8 cellular contexts compared by ENCODE assay signal in genomic region chr17:19447085-19447583, GRCh38. TPM values are rescaled to one million over a fixed set of nuclear protein-coding genes. Genes with fewer than 3 reads are reported as not detected.
A peak's percentile ranks its signal among the peaks of the same experiment; 100 is the strongest.
DNase-seq lines count a peak whose midpoint lies in the region; ATAC-seq and TF ChIP-seq lines count a peak whose summit lies in the region.

No MANE protein-coding gene starts in this region.

- peaks cover 4% of the 10 kb centered on the region for H3K9me3 Mint-ChIP-seq in activated CD4-positive, alpha-beta T cell treated with anti-CD3 and anti-CD28 coated beads for 36 hours (ENCODE audit: low read depth)

- peaks cover 9% of the 10 kb centered on the region for H3K27me3 Mint-ChIP-seq in activated CD4-positive, alpha-beta T cell treated with anti-CD3 and anti-CD28 coated beads for 36 hours

- H3K4me3 Mint-ChIP-seq in activated CD4-positive, alpha-beta T cell treated with anti-CD3 and anti-CD28 coated beads for 36 hours, result no peak overlapping the region

- no peak for TF ChIP-seq POLR2A in GM18505 (IDR thresholded peaks at IDR 0.05; ENCODE audit: borderline replicate concordance, extremely low read depth, insufficient read depth, insufficient read length)

- no peak overlapping the region for H3K27ac Mint-ChIP-seq in activated CD4-positive, alpha-beta T cell treated with anti-CD3 and anti-CD28 coated beads for 36 hours

- POLR2A ChIA-PET in activated CD4-positive, alpha-beta T cell treated with anti-CD3 and anti-CD28 coated beads for 36 hours (lab: Charles Lee), result interaction anchor here (0.7 to 1.0 kb wide), 2 partner anchors 29 to 84 kb away, joined by 3 read pairs; no protein-coding TSS in a partner anchor

- H3K36me3 Mint-ChIP-seq in activated CD4-positive, alpha-beta T cell treated with anti-CD3 and anti-CD28 coated beads for 36 hours (ENCODE audit: low read depth), result no peaks in the 10 kb centered on the region

- TF ChIP-seq CTCF in 22Rv1 (IDR thresholded peaks at IDR 0.05), result peak; percentile 80

- ATAC-seq in activated CD4-positive, alpha-beta T cell treated with anti-CD3 and anti-CD28 coated beads for 36 hours, result peak; percentile 49
- no peak for ATAC-seq in GM18505 (IDR thresholded peaks at IDR 0.05; ENCODE audit: unreplicated experiment)

- CTCF ChIA-PET in activated CD4-positive, alpha-beta T cell treated with anti-CD3 and anti-CD28 coated beads for 36 hours (lab: Charles Lee), result interaction anchor here (0.6 to 4.1 kb wide), 16 partner anchors 9 to 208 kb away, joined by 3 to 51 read pairs (median 3); partner anchors contain the start of genes B9D1 and MAPK7

- H3K27ac ChIP-seq in 22Rv1, result no peak overlapping the region

- peaks cover 3% of the 10 kb centered on the region for H3K4me1 Mint-ChIP-seq in activated CD4-positive, alpha-beta T cell treated with anti-CD3 and anti-CD28 coated beads for 36 hours

- intact Hi-C loops in activated CD4-positive, alpha-beta T cell treated with anti-CD3 and anti-CD28 coated beads for 36 hours (cut with DNase I, micrococcal nuclease), result loop anchor here (1.0 to 5.0 kb wide), 2 partner anchors 70 to 84 kb away; partner anchors contain the start of gene MAPK7 (in 1 of the 2)

- DNase-seq in GM19240 (ENCODE audit: insufficient read length, low spot score) (peak; percentile 67), NCI-H345 (lab: John Stamatoyannopoulos, UW) (peak; percentile 72), cerebellar cortex (ENCODE audit: low spot score) (peak; percentile 95), kidney glomerular epithelial cell (lab: John Stamatoyannopoulos, UW) (peak; percentile 83)
- DNase-seq in activated CD4-positive, alpha-beta T cell treated with anti-CD3 and anti-CD28 coated beads for 36 hours, result peak; percentile 76
- peak; percentile 70 for DNase-seq in stimulated activated CD4-positive, alpha-beta T cell treated with anti-CD3 and anti-CD28 coated beads, Interleukin-15, amount 100 ng/mL, for 24 hours

RNA-seq across cellular contexts. Expression of gene RNF112, which starts 36.1 kb away (rescaled TPM):
- under 1 TPM; 0.26 to 0.55 TPM for total RNA-seq in activated CD4-positive, alpha-beta T cell treated with anti-CD3 and anti-CD28 coated beads for 36 hours
